Comparison of ENCODE assay signal across 11 cellular contexts in genomic region chr15:56102401-56102800, GRCh38.
"Had no signal": no experiment of that assay in that cellular context is flagged by ENCODE, and none has a peak within 500 bp of the region (broad histone marks: within the 10 kb centered on the region; RNA-seq: fewer than 3 reads in every experiment).

No MANE protein-coding gene starts in this region.

- FAIRE-seq: small intestine had no signal

- H3K4me1 Mint-ChIP-seq: activated naive CD4-positive, alpha-beta T cell treated with anti-CD3 and anti-CD28 coated beads, Interleukin-2, amount 10 ng/mL, durations not matched to agents 7 days and 5 days; activated T-helper 17 cell treated with anti-CD3 and anti-CD28 coated beads, Interleukin-2, amount 50 U/mL, for 72 hours; nephron had no signal

- H3K9me3 Mint-ChIP-seq: activated naive CD4-positive, alpha-beta T cell treated with anti-CD3 and anti-CD28 coated beads, Interleukin-2, amount 10 ng/mL, durations not matched to agents 7 days and 5 days; activated T-helper 17 cell treated with anti-CD3 and anti-CD28 coated beads, Interleukin-2, amount 50 U/mL, for 72 hours; WTC11 had no signal

- H3K27ac ChIP-seq: body of pancreas, upper lobe of left lung had no signal

- H3K9me3 ChIP-seq: body of pancreas, upper lobe of left lung had no signal

- H3K4me3 ChIP-seq: body of pancreas, upper lobe of left lung had no signal

- ATAC-seq: activated T-helper 17 cell treated with anti-CD3 and anti-CD28 coated beads, Interleukin-2, amount 50 U/mL, for 72 hours; body of pancreas; SK-N-SH treated with all-trans-retinoic acid at 6 μM for 48 hours; WTC11 had no signal

- H3K27me3 Mint-ChIP-seq: activated naive CD4-positive, alpha-beta T cell treated with anti-CD3 and anti-CD28 coated beads, Interleukin-2, amount 10 ng/mL, durations not matched to agents 7 days and 5 days; activated T-helper 17 cell treated with anti-CD3 and anti-CD28 coated beads, Interleukin-2, amount 50 U/mL, for 72 hours had no signal

- DNase-seq: activated CD4-positive, alpha-beta T cell treated with anti-CD3 and anti-CD28 coated beads for 48 hours; activated naive CD4-positive, alpha-beta T cell treated with anti-CD3 and anti-CD28 coated beads, Interleukin-2, amount 10 ng/mL, durations not matched to agents 7 days and 5 days; mammary epithelial cell; SHP77; small intestine; upper lobe of left lung had no signal

- H3K27me3 ChIP-seq: body of pancreas, upper lobe of left lung had no signal

- H3K4me3 Mint-ChIP-seq: activated naive CD4-positive, alpha-beta T cell treated with anti-CD3 and anti-CD28 coated beads, Interleukin-2, amount 10 ng/mL, durations not matched to agents 7 days and 5 days; activated T-helper 17 cell treated with anti-CD3 and anti-CD28 coated beads, Interleukin-2, amount 50 U/mL, for 72 hours; nephron; WTC11 had no signal

- H3K27ac Mint-ChIP-seq: activated naive CD4-positive, alpha-beta T cell treated with anti-CD3 and anti-CD28 coated beads, Interleukin-2, amount 10 ng/mL, durations not matched to agents 7 days and 5 days; activated T-helper 17 cell treated with anti-CD3 and anti-CD28 coated beads, Interleukin-2, amount 50 U/mL, for 72 hours; nephron; WTC11 had no signal

- H3K4me1 ChIP-seq: upper lobe of left lung had no signal
